Comparison of ENCODE assay signal across 8 cellular contexts in the genomic region with DNA sequence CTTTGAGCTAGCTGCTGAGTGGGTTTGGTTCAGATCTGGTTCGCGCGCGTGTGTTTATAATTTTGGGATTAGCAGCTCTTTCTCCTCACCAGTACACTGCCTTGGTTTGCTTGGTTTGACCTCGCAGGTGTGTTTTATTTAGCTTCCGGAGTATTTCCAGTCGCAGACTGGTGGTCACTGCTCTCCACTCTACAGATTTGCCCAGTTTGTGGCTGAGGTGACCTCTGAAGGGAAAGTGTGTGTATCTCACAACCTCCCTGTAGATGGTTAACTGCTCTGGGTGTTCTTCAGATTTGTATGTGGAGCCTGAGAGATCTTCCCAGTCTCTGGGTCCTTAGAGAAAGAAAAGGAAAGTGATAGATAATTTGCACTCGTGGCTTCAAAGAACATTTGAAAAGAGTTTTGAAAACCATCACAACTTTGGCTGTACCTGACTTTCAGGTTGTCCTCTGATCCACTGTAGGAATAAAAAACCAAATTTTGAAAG. TPM values are rescaled to one million over a fixed set of nuclear protein-coding genes. Genes with fewer than 3 reads are reported as not detected.
DNase-seq lines count a peak whose midpoint lies in the region; ATAC-seq and TF ChIP-seq lines count a peak whose summit lies in the region.

No MANE protein-coding gene starts in this region.

- POLR2A ChIA-PET in activated CD4-positive, alpha-beta memory T cell treated with anti-CD3 and anti-CD28 coated beads, Interleukin-2, amount 10 ng/mL, durations not matched to agents 7 days and 5 days (lab: Charles Lee): interaction anchor here (0.8 to 3.6 kb wide), 3 partner anchors 9 to 648 kb away, joined by 3 to 33 read pairs (median 4); partner anchors contain the start of gene IFRD1

- DNase-seq in HAP-1 (ENCODE audit: low spot score in 2 of 2) (no peak), spleen (no peak), NCI-H2196 treated with DMSO at 0.1 percent for 48 hours (lab: John Stamatoyannopoulos, UW; ENCODE audit: unreplicated experiment) (no peak)
- DNase-seq in activated CD4-positive, alpha-beta memory T cell treated with anti-CD3 and anti-CD28 coated beads, Interleukin-2, amount 10 ng/mL, durations not matched to agents 7 days and 5 days: peak; percentile 24
- DNase-seq in stimulated activated CD4-positive, alpha-beta T cell treated with anti-CD3 and anti-CD28 coated beads, Interleukin-2, amount 100 ng/mL, for 48 hours: no peak

- H3K36me3 Mint-ChIP-seq in activated CD4-positive, alpha-beta memory T cell treated with anti-CD3 and anti-CD28 coated beads, Interleukin-2, amount 10 ng/mL, durations not matched to agents 7 days and 5 days (ENCODE audit: low read depth): no peaks in the 10 kb centered on the region

- H3K36me3 ChIP-seq in BLaER1: no peaks in the 10 kb centered on the region
- H3K36me3 ChIP-seq in HAP-1 (replicated peaks): 0 out of 2 replicates have a peak, but pooled peaks cover 2% of the 10 kb centered on the region
- H3K36me3 ChIP-seq in iPS-15b (ENCODE audit: control insufficient read depth, insufficient read depth, low read length): no peaks in the 10 kb centered on the region
- H3K36me3 ChIP-seq in spleen: no peaks in the 10 kb centered on the region

- no peak for TF ChIP-seq POLR2A in spleen (IDR thresholded peaks at IDR 0.05)

- H3K4me1 Mint-ChIP-seq in activated CD4-positive, alpha-beta memory T cell treated with anti-CD3 and anti-CD28 coated beads, Interleukin-2, amount 10 ng/mL, durations not matched to agents 7 days and 5 days: peaks cover 37% of the 10 kb centered on the region

- H3K4me1 ChIP-seq in BLaER1 (peaks cover 28% of the 10 kb centered on the region), HAP-1 (peaks cover 5% of the 10 kb centered on the region), iPS-15b (ENCODE audit: control insufficient read depth, insufficient read depth, low read length) (peaks cover 6% of the 10 kb centered on the region), spleen (peaks cover 13 to 67% (median 38%) of the 10 kb centered on the region in 6 donors)

- H3K4me3 Mint-ChIP-seq in activated CD4-positive, alpha-beta memory T cell treated with anti-CD3 and anti-CD28 coated beads, Interleukin-2, amount 10 ng/mL, durations not matched to agents 7 days and 5 days: peak overlapping the region; percentile 87

- H3K4me2 ChIP-seq in BLaER1: peak overlapping the region; percentile 97

- no peak for TF ChIP-seq CTCF in spleen (IDR thresholded peaks at IDR 0.05 in 8 of 11, conservative IDR thresholded peaks at IDR 0.05 in 3 of 11)

- in situ Hi-C loops in HAP-1 (cut with MboI; ENCODE audit: low sequenced_read_pairs): no loop called here

- 1 to 3% (median 1%) methylated on average over 8 of the region's 8 CpGs for WGBS in spleen, 5 donors

- CTCF ChIA-PET in activated CD4-positive, alpha-beta memory T cell treated with anti-CD3 and anti-CD28 coated beads, Interleukin-2, amount 10 ng/mL, durations not matched to agents 7 days and 5 days (lab: Charles Lee): interaction anchor here (0.5 to 1.0 kb wide), 3 partner anchors 243 to 553 kb away, joined by 3 read pairs; partner anchors contain the start of gene IFRD1

- H3K4me3 ChIP-seq in BLaER1 (peak overlapping the region; percentile 84), HAP-1 (peak overlapping the region; percentile 96), iPS-15b (ENCODE audit: low read depth, low read length) (peak overlapping the region; percentile 89), spleen (peak overlapping the region; percentile 56 to 96 (median 91))

- H3K27me3 ChIP-seq in BLaER1: peaks cover 6% of the 10 kb centered on the region
- H3K27me3 ChIP-seq in HAP-1 (ENCODE audit: low read depth): 0 out of 2 replicates have a peak, but pooled peaks cover 4% of the 10 kb centered on the region
- H3K27me3 ChIP-seq in iPS-15b (ENCODE audit: control insufficient read depth, insufficient read depth, low read length): no peaks in the 10 kb centered on the region
- H3K27me3 ChIP-seq in spleen (replicated peaks in 1 of 7): peaks cover 0 to 34% (median 5%) of the 10 kb centered on the region in 7 donors

- no peaks in the 10 kb centered on the region for H3K9me3 Mint-ChIP-seq in activated CD4-positive, alpha-beta memory T cell treated with anti-CD3 and anti-CD28 coated beads, Interleukin-2, amount 10 ng/mL, durations not matched to agents 7 days and 5 days

- peaks cover 29% of the 10 kb centered on the region; the same call in 1 of the 2 replicates for H4K20me1 ChIP-seq in BLaER1

- ATAC-seq in GM21526 (IDR thresholded peaks at IDR 0.05; ENCODE audit: low FRiP score, unreplicated experiment): no peak

- peak overlapping the region; percentile 72 for H3K27ac ChIP-seq in BLaER1
- peak overlapping the region; percentile 52 to 92 (median 82) for H3K27ac ChIP-seq in spleen

- H3K9me3 ChIP-seq in BLaER1 (no peaks in the 10 kb centered on the region), HAP-1 (no peaks in the 10 kb centered on the region), iPS-15b (ENCODE audit: control insufficient read depth, insufficient read depth, low read length) (no peaks in the 10 kb centered on the region), spleen (no peaks in the 10 kb centered on the region)

- H3K27me3 Mint-ChIP-seq in activated CD4-positive, alpha-beta memory T cell treated with anti-CD3 and anti-CD28 coated beads, Interleukin-2, amount 10 ng/mL, durations not matched to agents 7 days and 5 days: peaks cover 27% of the 10 kb centered on the region

- peak overlapping the region; percentile 90 for H3K9ac ChIP-seq in BLaER1
- peak overlapping the region; percentile 50 for H3K9ac ChIP-seq in iPS-15b (ENCODE audit: low read depth, low read length)

- intact Hi-C loops in spleen (cut with DNase I; ENCODE audit: low total_unique reads): no loop called here

- H3K27ac Mint-ChIP-seq in activated CD4-positive, alpha-beta memory T cell treated with anti-CD3 and anti-CD28 coated beads, Interleukin-2, amount 10 ng/mL, durations not matched to agents 7 days and 5 days: peak overlapping the region; percentile 78

RNA-seq across cellular contexts. Expression of gene ZNF277, which starts 0.7 kb away (rescaled TPM):
- total RNA-seq in activated CD4-positive, alpha-beta memory T cell treated with anti-CD3 and anti-CD28 coated beads, Interleukin-2, amount 10 ng/mL, durations not matched to agents 7 days and 5 days: 10 to 100 TPM; 27.4 to 27.6 TPM
- 10 to 100 TPM; 17.9 to 36.1 (median 20.6) TPM for total RNA-seq in spleen
- polyA plus RNA-seq in spleen: 10 to 100 TPM; 14.5 to 19.0 (median 18.8) TPM

RNA-seq across cellular contexts. Expression of gene DOCK4, which starts 0.9 kb away (rescaled TPM):
- under 1 TPM; 0.35 to 0.50 TPM for total RNA-seq in activated CD4-positive, alpha-beta memory T cell treated with anti-CD3 and anti-CD28 coated beads, Interleukin-2, amount 10 ng/mL, durations not matched to agents 7 days and 5 days
- 10 to 100 TPM; 11.4 to 26.9 (median 15.9) TPM for total RNA-seq in spleen
- 1 to 10 TPM; 1.4 to 3.4 (median 1.5) TPM for polyA plus RNA-seq in spleen

Comparison
In these comparisons a context has a peak if more than half of its experiments do, and no peak if none do; other contexts are left out.
1. RNA of gene DOCK4, which starts 0.9 kb away (total RNA-seq): 11.4 to 26.9 TPM in spleen; 0.35 to 0.50 TPM in activated CD4-positive, alpha-beta memory T cell treated with anti-CD3 and anti-CD28 coated beads, Interleukin-2, amount 10 ng/mL, durations not matched to agents 7 days and 5 days; every median in the first group is over 4 times any median in the second.
2. Peak in every context shown above with its lines, with median percentiles within 50 percentile points of each other: H3K4me3 ChIP-seq.